14 cellular contexts compared by ENCODE assay signal in genomic region chr10:31100662-31101061, GRCh38.
DNase-seq lines count a peak whose midpoint lies in the region; ATAC-seq and TF ChIP-seq lines count a peak whose summit lies in the region.
"Had no signal": no experiment of that assay in that cellular context is flagged by ENCODE, and none has a peak within 500 bp of the region (broad histone marks: within the 10 kb centered on the region; RNA-seq: fewer than 3 reads in every experiment).

No MANE protein-coding gene starts in this region.

- H3K9me3 Mint-ChIP-seq in activated naive CD4-positive, alpha-beta T cell treated with anti-CD3 and anti-CD28 coated beads, Interleukin-2, amount 10 ng/mL, durations not matched to agents 7 days and 5 days = no peaks in the 10 kb centered on the region
- no peaks in the 10 kb centered on the region for H3K9me3 Mint-ChIP-seq in activated naive CD8-positive, alpha-beta T cell treated with anti-CD3 and anti-CD28 coated beads, Interleukin-2, amount 50 U/mL, for 24 hours
- H3K9me3 Mint-ChIP-seq in stimulated activated memory B cell treated with anti-CD40 and anti-IgM and Interleukin-4, amounts not matched to agents 10 μg/mL and 1 μg/mL and 100 μg/mL, for 72 hours = no peaks in the 10 kb centered on the region

- peaks cover 18% of the 10 kb centered on the region for H3K4me1 Mint-ChIP-seq in activated naive CD4-positive, alpha-beta T cell treated with anti-CD3 and anti-CD28 coated beads, Interleukin-2, amount 10 ng/mL, durations not matched to agents 7 days and 5 days
- H3K4me1 Mint-ChIP-seq in activated naive CD8-positive, alpha-beta T cell treated with anti-CD3 and anti-CD28 coated beads, Interleukin-2, amount 50 U/mL, for 24 hours = peaks cover 49% of the 10 kb centered on the region
- peaks cover 22% of the 10 kb centered on the region for H3K4me1 Mint-ChIP-seq in stimulated activated memory B cell treated with anti-CD40 and anti-IgM and Interleukin-4, amounts not matched to agents 10 μg/mL and 1 μg/mL and 100 μg/mL, for 72 hours

- CTCF ChIA-PET in activated naive CD4-positive, alpha-beta T cell treated with anti-CD3 and anti-CD28 coated beads, Interleukin-2, amount 10 ng/mL, durations not matched to agents 7 days and 5 days (lab: Charles Lee) = interaction anchor here (0.7 to 1.2 kb wide), 3 partner anchors 15 to 116 kb away, joined by 3 to 6 read pairs (median 3); no protein-coding TSS in a partner anchor

- no peak overlapping the region for H3K4me3 Mint-ChIP-seq in activated naive CD4-positive, alpha-beta T cell treated with anti-CD3 and anti-CD28 coated beads, Interleukin-2, amount 10 ng/mL, durations not matched to agents 7 days and 5 days
- no peak overlapping the region for H3K4me3 Mint-ChIP-seq in activated naive CD8-positive, alpha-beta T cell treated with anti-CD3 and anti-CD28 coated beads, Interleukin-2, amount 50 U/mL, for 24 hours
- H3K4me3 Mint-ChIP-seq in stimulated activated memory B cell treated with anti-CD40 and anti-IgM and Interleukin-4, amounts not matched to agents 10 μg/mL and 1 μg/mL and 100 μg/mL, for 72 hours = no peak overlapping the region

- H3K27me3 Mint-ChIP-seq in activated naive CD4-positive, alpha-beta T cell treated with anti-CD3 and anti-CD28 coated beads, Interleukin-2, amount 10 ng/mL, durations not matched to agents 7 days and 5 days = no peaks in the 10 kb centered on the region
- no peaks in the 10 kb centered on the region for H3K27me3 Mint-ChIP-seq in activated naive CD8-positive, alpha-beta T cell treated with anti-CD3 and anti-CD28 coated beads, Interleukin-2, amount 50 U/mL, for 24 hours
- H3K27me3 Mint-ChIP-seq in stimulated activated memory B cell treated with anti-CD40 and anti-IgM and Interleukin-4, amounts not matched to agents 10 μg/mL and 1 μg/mL and 100 μg/mL, for 72 hours = peaks cover 26% of the 10 kb centered on the region

- no peak for ATAC-seq in activated naive CD8-positive, alpha-beta T cell treated with anti-CD3 and anti-CD28 coated beads, Interleukin-2, amount 50 U/mL, for 24 hours
- ATAC-seq in stimulated activated memory B cell treated with anti-CD40 and anti-IgM and Interleukin-4, amounts not matched to agents 10 μg/mL and 1 μg/mL and 100 μg/mL, for 72 hours = no peak
- no peak for ATAC-seq in GM21381 (IDR thresholded peaks at IDR 0.05; ENCODE audit: unreplicated experiment)

- DNase-seq in activated naive CD4-positive, alpha-beta T cell treated with anti-CD3 and anti-CD28 coated beads, Interleukin-2, amount 10 ng/mL, durations not matched to agents 7 days and 5 days = no peak
- DNase-seq in activated naive CD4-positive, alpha-beta T cell (lab: John Stamatoyannopoulos, UW) = no peak
- DNase-seq in activated naive CD8-positive, alpha-beta T cell treated with anti-CD3 and anti-CD28 coated beads, Interleukin-2, amount 50 U/mL, for 24 hours = no peak
- DNase-seq in GM20000 (ENCODE audit: low spot score) (no peak), SW 1271 (lab: John Stamatoyannopoulos, UW) (no peak)
- DNase-seq: KBM-7, NCI-H187, NCI-H2227 treated with DMSO at 0.1 percent for 48 hours, SK-N-SH, tibial artery had no signal

- H3K27ac ChIP-seq in KOPT-K1 (ENCODE audit: low read depth, low read length, poor library complexity, severe bottlenecking) = peak overlapping the region; percentile 77
- H3K27ac ChIP-seq: right atrium auricular region, tibial artery had no signal

- H3K36me3 ChIP-seq in KOPT-K1 (ENCODE audit: insufficient read depth, low read length) = no peaks in the 10 kb centered on the region
- H3K36me3 ChIP-seq: right atrium auricular region, tibial artery had no signal

- no peak for TF ChIP-seq CTCF in GM20000 (IDR thresholded peaks at IDR 0.05; ENCODE audit: extremely low read depth, missing control alignments)

- H3K27ac Mint-ChIP-seq in activated naive CD4-positive, alpha-beta T cell treated with anti-CD3 and anti-CD28 coated beads, Interleukin-2, amount 10 ng/mL, durations not matched to agents 7 days and 5 days = peak overlapping the region; percentile 8
- H3K27ac Mint-ChIP-seq in activated naive CD8-positive, alpha-beta T cell treated with anti-CD3 and anti-CD28 coated beads, Interleukin-2, amount 50 U/mL, for 24 hours = peak overlapping the region; percentile 46
- peak overlapping the region; percentile 60 for H3K27ac Mint-ChIP-seq in stimulated activated memory B cell treated with anti-CD40 and anti-IgM and Interleukin-4, amounts not matched to agents 10 μg/mL and 1 μg/mL and 100 μg/mL, for 72 hours

- no peaks in the 10 kb centered on the region for H3K36me3 Mint-ChIP-seq in activated naive CD4-positive, alpha-beta T cell treated with anti-CD3 and anti-CD28 coated beads, Interleukin-2, amount 10 ng/mL, durations not matched to agents 7 days and 5 days
- H3K36me3 Mint-ChIP-seq in activated naive CD8-positive, alpha-beta T cell treated with anti-CD3 and anti-CD28 coated beads, Interleukin-2, amount 50 U/mL, for 24 hours (ENCODE audit: low read depth) = no peaks in the 10 kb centered on the region
- H3K36me3 Mint-ChIP-seq in stimulated activated memory B cell treated with anti-CD40 and anti-IgM and Interleukin-4, amounts not matched to agents 10 μg/mL and 1 μg/mL and 100 μg/mL, for 72 hours = no peaks in the 10 kb centered on the region

- H3K9me3 ChIP-seq in KOPT-K1 (ENCODE audit: insufficient read depth, low read length, poor library complexity, severe bottlenecking) = no peaks in the 10 kb centered on the region
- H3K9me3 ChIP-seq: right atrium auricular region, SK-N-SH, tibial artery had no signal

Comparison
In these comparisons a context has a peak if more than half of its experiments do, and no peak if none do; other contexts are left out.
1. H3K27ac Mint-ChIP-seq: peak in every context shown above with its lines; median percentile 60 in stimulated activated memory B cell treated with anti-CD40 and anti-IgM and Interleukin-4, amounts not matched to agents 10 μg/mL and 1 μg/mL and 100 μg/mL, for 72 hours; 46 in activated naive CD8-positive, alpha-beta T cell treated with anti-CD3 and anti-CD28 coated beads, Interleukin-2, amount 50 U/mL, for 24 hours; 8 in activated naive CD4-positive, alpha-beta T cell treated with anti-CD3 and anti-CD28 coated beads, Interleukin-2, amount 10 ng/mL, durations not matched to agents 7 days and 5 days.